In the genomic region with DNA sequence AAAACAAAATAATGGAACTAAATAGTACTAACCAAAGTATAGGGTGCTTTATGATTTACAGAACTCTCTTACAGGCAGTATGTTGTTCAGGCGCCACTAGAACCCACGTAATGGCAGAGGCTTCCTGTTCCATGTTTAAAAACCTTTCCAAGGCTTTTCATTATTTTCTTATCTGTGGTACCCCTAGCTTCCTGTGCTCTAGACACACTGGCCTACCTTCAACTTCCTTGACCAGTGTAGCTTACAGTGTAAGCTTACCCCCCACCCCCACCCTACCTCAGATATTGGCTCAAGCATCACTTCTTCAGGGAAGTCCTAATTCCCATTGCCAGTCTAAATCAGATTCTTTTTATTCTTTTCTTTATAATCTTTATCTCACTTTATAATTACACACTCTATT, we compare ENCODE assay signal across 28 cellular contexts. TPM values are rescaled to one million over a fixed set of nuclear protein-coding genes. Genes with fewer than 3 reads are reported as not detected.
DNase-seq lines count a peak whose midpoint lies in the region; ATAC-seq, FAIRE-seq and TF ChIP-seq lines count a peak whose summit lies in the region.
"Had no signal": no experiment of that assay in that cellular context is flagged by ENCODE, and none has a peak within 500 bp of the region (broad histone marks: within the 10 kb centered on the region; RNA-seq: fewer than 3 reads in every experiment).

No MANE protein-coding gene starts in this region.

- H3K27me3 ChIP-seq in GM12878 (replicated peaks in 1 of 2; ENCODE audit: control insufficient read depth in 2 of 2, insufficient read depth in 2 of 2, low read length in 1 of 2) (no peaks in the 10 kb centered on the region), SJCRH30 (no peaks in the 10 kb centered on the region)
- H3K27me3 ChIP-seq: left lung, sigmoid colon, upper lobe of left lung had no signal

- H3K27ac Mint-ChIP-seq in activated T-cell treated with anti-CD3 and anti-CD28 coated beads, Interleukin-2, amount 50 U/mL, for 24 hours, result no peak overlapping the region
- H3K27ac Mint-ChIP-seq in nephron (peak overlapping the region in 2 of 3 experiments; percentile 79 to 100), type B pancreatic cell (peak overlapping the region; percentile 37)
- H3K27ac Mint-ChIP-seq: activated naive CD8-positive, alpha-beta T cell treated with anti-CD3 and anti-CD28 coated beads, Interleukin-2, amount 10 ng/mL, durations not matched to agents 7 days and 5 days had no signal

- H3K4me1 ChIP-seq in GM12878 (ENCODE audit: control insufficient read depth, insufficient read depth, low read length) (peaks cover 3% of the 10 kb centered on the region), SJCRH30 (peaks cover 3% of the 10 kb centered on the region; the same call in 1 of the 2 replicates)

- intact Hi-C loops in GM12878 (cut with micrococcal nuclease; ENCODE audit: unreplicated experiment), result no loop called here

- TF ChIP-seq EP300 in GM12878 (IDR thresholded peaks at IDR 0.05; ENCODE audit: borderline replicate concordance in 1 of 2, control insufficient read depth in 1 of 2, low read depth in 2 of 2, low read length in 2 of 2), result no peak

- TF ChIP-seq CTCF in GM12878 (IDR thresholded peaks at IDR 0.05 in 2 of 3, conservative IDR thresholded peaks at IDR 0.05 in 1 of 3; ENCODE audit: control insufficient read depth in 2 of 3, extremely low read depth in 1 of 3, insufficient read depth in 1 of 3, low read depth in 3 of 3, low read length in 3 of 3), result no peak
- no peak for TF ChIP-seq CTCF in nephron (IDR thresholded peaks at IDR 0.05; ENCODE audit: unreplicated experiment in 3 of 3)
- no peak for TF ChIP-seq CTCF in type B pancreatic cell (conservative IDR thresholded peaks at IDR 0.05)

- DNase-seq in activated T-cell treated with anti-CD3 and anti-CD28 coated beads, Interleukin-2, amount 50 U/mL, for 24 hours, result no peak
- DNase-seq in activated T-cell treated with anti-CD3 and anti-CD28 coated beads, Interleukin-2, amount 50 U/mL, for 1 hour, result no peak
- DNase-seq in GM12878 (ENCODE audit: low read depth, low spot score) (no peak), type B pancreatic cell (ENCODE audit: extremely low spot score, unreplicated experiment) (no peak), OCI-M2 (lab: John Stamatoyannopoulos, UW; ENCODE audit: unreplicated experiment) (no peak), SJCRH30 (no peak)
- DNase-seq: 8988T; activated CD4-positive, alpha-beta T cell treated with anti-CD3 and anti-CD28 coated beads, Interleukin-2, amount 50 U/mL, for 1 hour; activated effector memory CD4-positive, alpha-beta T cell treated with Interleukin-2 at 50 U/mL for 16 hours; activated naive CD8-positive, alpha-beta T cell treated with anti-CD3 and anti-CD28 coated beads, Interleukin-2, amount 10 ng/mL, durations not matched to agents 7 days and 5 days; COR-L47; DND-41; hippocampal formation; KG1; left lung; midbrain; NCI-H1694; NCI-H2171 treated with DMSO at 0.1 percent for 48 hours; NCI-H524; sigmoid colon; SK-N-SH; T-helper 2 cell; upper lobe of left lung; WERI-Rb-1 had no signal

- peaks cover 56% of the 10 kb centered on the region for H3K4me1 Mint-ChIP-seq in activated T-cell treated with anti-CD3 and anti-CD28 coated beads, Interleukin-2, amount 50 U/mL, for 24 hours (ENCODE audit: low read depth)
- H3K4me1 Mint-ChIP-seq in nephron (peaks cover 33% of the 10 kb centered on the region), type B pancreatic cell (ENCODE audit: unreplicated experiment) (peaks cover 36% of the 10 kb centered on the region)

- TF ChIP-seq POLR2A in GM12878 (IDR thresholded peaks at IDR 0.05; ENCODE audit: low read depth, low read length), result no peak

- peaks cover 55% of the 10 kb centered on the region for H3K36me3 Mint-ChIP-seq in activated T-cell treated with anti-CD3 and anti-CD28 coated beads, Interleukin-2, amount 50 U/mL, for 24 hours (ENCODE audit: low read depth)
- peaks cover 31% of the 10 kb centered on the region for H3K36me3 Mint-ChIP-seq in nephron (ENCODE audit: low read depth)
- H3K36me3 Mint-ChIP-seq in type B pancreatic cell, result peaks cover 34% of the 10 kb centered on the region

- BruUV-seq in GM12878 (replicated peaks; lab: Mats Ljungman, UMichigan), result no TSS peak

- no peak overlapping the region for H2AFZ ChIP-seq in GM12878 (ENCODE audit: control insufficient read depth, low read depth, low read length)

- RAD21 ChIA-PET in GM12878 (lab: Charles Lee; ENCODE audit: unreplicated experiment), result interaction anchor here (0.9 kb wide), 1 partner anchor 8 kb away, joined by 4 read pairs; no protein-coding TSS in a partner anchor

- H3K36me3 ChIP-seq in GM12878 (ENCODE audit: control insufficient read depth in 2 of 2, insufficient read depth in 2 of 2, low read length in 1 of 2) (no peaks in the 10 kb centered on the region; a peak in 2 of 4 replicates), SJCRH30 (peaks cover 15% of the 10 kb centered on the region)

- no peaks in the 10 kb centered on the region for H3K9me3 Mint-ChIP-seq in activated T-cell treated with anti-CD3 and anti-CD28 coated beads, Interleukin-2, amount 50 U/mL, for 24 hours
- H3K9me3 Mint-ChIP-seq in nephron, result no peaks in the 10 kb centered on the region
- no peaks in the 10 kb centered on the region for H3K9me3 Mint-ChIP-seq in type B pancreatic cell
- H3K9me3 Mint-ChIP-seq: activated naive CD8-positive, alpha-beta T cell treated with anti-CD3 and anti-CD28 coated beads, Interleukin-2, amount 10 ng/mL, durations not matched to agents 7 days and 5 days had no signal

- no peak for ATAC-seq in GM12878
- no peak for ATAC-seq in HG02852 (IDR thresholded peaks at IDR 0.05; ENCODE audit: unreplicated experiment)
- ATAC-seq: left lung had no signal

- no peaks in the 10 kb centered on the region for H4K20me1 ChIP-seq in GM12878 (ENCODE audit: control insufficient read depth, insufficient read depth)

- H3K9me3 ChIP-seq in GM12878 (replicated peaks; ENCODE audit: control insufficient read depth, insufficient read depth, low read length) (no peaks in the 10 kb centered on the region), SJCRH30 (replicated peaks) (no peaks in the 10 kb centered on the region)
- H3K9me3 ChIP-seq: left lung, sigmoid colon, SK-N-SH, upper lobe of left lung had no signal

- no peak overlapping the region for H3K9ac ChIP-seq in GM12878 (ENCODE audit: control insufficient read depth, insufficient read depth, low read length)
- H3K9ac ChIP-seq: SK-N-SH had no signal

- in situ Hi-C loops in GM12878 (cut with MboI), result no loop called here

- SMC1A ChIA-PET in GM12878 (lab: Charles Lee; ENCODE audit: uncharacterized antibody, unreplicated experiment), result interaction anchor here (0.6 to 1.7 kb wide), 6 partner anchors 8 to 169 kb away, joined by 3 to 6 read pairs (median 4); no protein-coding TSS in a partner anchor

- H3K4me3 Mint-ChIP-seq in activated T-cell treated with anti-CD3 and anti-CD28 coated beads, Interleukin-2, amount 50 U/mL, for 24 hours, result peak overlapping the region; percentile 8
- H3K4me3 Mint-ChIP-seq in nephron (peak overlapping the region; percentile 42 to 98 (median 76)), type B pancreatic cell (peak overlapping the region; percentile 47)
- H3K4me3 Mint-ChIP-seq: activated naive CD8-positive, alpha-beta T cell treated with anti-CD3 and anti-CD28 coated beads, Interleukin-2, amount 10 ng/mL, durations not matched to agents 7 days and 5 days had no signal

- CTCF ChIA-PET in GM12878 (lab: Yijun Ruan, JAX), result interaction anchor here (0.6 to 2.3 kb wide), 3 partner anchors 9 to 56 kb away, joined by 3 to 7 read pairs (median 4); no protein-coding TSS in a partner anchor

- no peak for TF ChIP-seq RAD21 in GM12878 (IDR thresholded peaks at IDR 0.05; ENCODE audit: insufficient read depth, low read depth, low read length)

- H3K79me2 ChIP-seq in GM12878 (ENCODE audit: control insufficient read depth, insufficient read depth, low read length), result peaks cover 81% of the 10 kb centered on the region

- WGBS in GM12878 (ENCODE audit: insufficient coverage, insufficient replicate concordance, low lambda C conversion rate, missing lambda C conversion rate), result 87% methylated on average over 2 of the region's 2 CpGs

- H3K4me3 ChIP-seq in GM12878 (no peak overlapping the region), SJCRH30 (no peak overlapping the region)
- H3K4me3 ChIP-seq: left lung, sigmoid colon, upper lobe of left lung had no signal

- POLR2A ChIA-PET in GM12878 (lab: Charles Lee), result interaction anchor here (1.0 kb wide), 1 partner anchor 8 kb away, joined by 7 read pairs; no protein-coding TSS in a partner anchor

- no peak overlapping the region for H3K27ac ChIP-seq in GM12878 (ENCODE audit: control insufficient read depth, insufficient read depth)
- no peak overlapping the region for H3K27ac ChIP-seq in SJCRH30
- H3K27ac ChIP-seq: WERI-Rb-1 had no signal

- no peaks in the 10 kb centered on the region for H3K27me3 Mint-ChIP-seq in activated T-cell treated with anti-CD3 and anti-CD28 coated beads, Interleukin-2, amount 50 U/mL, for 24 hours
- H3K27me3 Mint-ChIP-seq in nephron (ENCODE audit: low read depth) (no peaks in the 10 kb centered on the region), type B pancreatic cell (no peaks in the 10 kb centered on the region)
- H3K27me3 Mint-ChIP-seq: activated naive CD8-positive, alpha-beta T cell treated with anti-CD3 and anti-CD28 coated beads, Interleukin-2, amount 10 ng/mL, durations not matched to agents 7 days and 5 days; progenitor cell of endocrine pancreas had no signal

- H3K4me2 ChIP-seq in GM12878 (ENCODE audit: control insufficient read depth, insufficient read depth), result peak overlapping the region; percentile 21
- H3K4me2 ChIP-seq: SK-N-SH had no signal

- FAIRE-seq in GM12878 (lab: Jason Lieb, UNC), result peak; percentile 57
- FAIRE-seq: GM12892 had no signal

RNA-seq across cellular contexts. Expression of a gene that starts 2.9 kb away (rescaled TPM):
- total RNA-seq in GM12878 (2013; cell fraction: nucleolus; rRNA removed), result 159 and 163 TPM in 2 replicates
- total RNA-seq in GM12878 (2014; rRNA removed) (22.8 and 23.2 TPM in 2 replicates), GM12878 (2014; rRNA removed; fragmentation: Illumina TruSeq; extraction: Trizol) (16.9 and 18.0 TPM in 2 replicates), GM12878 (2021) (28.2 and 30.3 TPM in 2 replicates), type B pancreatic cell (ENCODE audit: low replicate concordance) (43.6 and 47.7 TPM in 2 replicates)
- 8.9 TPM for polyA plus RNA-seq in GM12878 (2011; ENCODE audit: low read depth)
- polyA plus RNA-seq in GM12878 (2011; rRNA removed) (18.6 and 20.3 TPM in 2 replicates), GM12878 (2014; fragmentation: Illumina TruSeq; extraction: Trizol) (19.7 and 22.1 TPM in 2 replicates), GM12878 (2014; fragmentation: Nextera tagmentation; extraction: Ambion mirVana) (1 to 10 TPM; 2.7 to 4.5 TPM), GM12878 (2014; rRNA removed) (16.8 and 21.2 TPM in 2 replicates), GM12878 (2016; fragmentation: Nextera tagmentation; extraction: Ambion mirVana) (10 to 100 TPM in 1 of 2 experiments, 1 to 10 TPM in 1; 7.3 to 16.1 TPM)
- polyA plus RNA-seq in GM12878 (2011; cell fraction: cytosol; rRNA removed), result 12.8 and 14.0 TPM in 2 replicates
- 85.1 and 85.9 TPM in 2 replicates for polyA plus RNA-seq in GM12878 (2011; cell fraction: nucleus; rRNA removed)
- polyA plus RNA-seq in GM12878 (2012), result 12.6 and 14.3 TPM in 2 replicates
- 34.5 and 35.7 TPM in 2 replicates for polyA minus RNA-seq in GM12878 (2011; rRNA and poly(A)+ RNA removed)
- 10.7 and 18.3 TPM in 2 replicates for polyA minus RNA-seq in GM12878 (2011; cell fraction: cytosol; rRNA and poly(A)+ RNA removed)
- 37.5 and 70.9 TPM in 2 replicates for polyA minus RNA-seq in GM12878 (2011; cell fraction: nucleus; rRNA and poly(A)+ RNA removed)
- 27.0 and 27.2 TPM in 2 replicates for total RNA-seq in SJCRH30 (2014; rRNA removed; shearing (Covaris generic))

Comparison
In these comparisons a context has a peak if more than half of its experiments do, and no peak if none do; other contexts are left out.
1. H3K4me3 Mint-ChIP-seq: peak in every context shown above with its lines; median percentile 76 in nephron; 47 in type B pancreatic cell; 8 in activated T-cell treated with anti-CD3 and anti-CD28 coated beads, Interleukin-2, amount 50 U/mL, for 24 hours.